Comparison of ENCODE assay signal across 19 cellular contexts in genomic region chrX:66020578-66021406, GRCh38. TPM values are rescaled to one million over a fixed set of nuclear protein-coding genes. Genes with fewer than 3 reads are reported as not detected.
A peak's percentile ranks its signal among the peaks of the same experiment; 100 is the strongest.
DNase-seq lines count a peak whose midpoint lies in the region; ATAC-seq and TF ChIP-seq lines count a peak whose summit lies in the region.
"Had no signal": no experiment of that assay in that cellular context is flagged by ENCODE, and none has a peak within 500 bp of the region (broad histone marks: within the 10 kb centered on the region; RNA-seq: fewer than 3 reads in every experiment).

No MANE protein-coding gene starts in this region.

- H3K4me3 ChIP-seq in HL-60 (replicated peaks; ENCODE audit: insufficient read depth, low read length) (no peak overlapping the region), adrenal gland (no peak overlapping the region)
- H3K4me3 ChIP-seq: pancreas, SJSA1, vagina had no signal

- H3K4me1 Mint-ChIP-seq in activated CD4-positive, alpha-beta memory T cell treated with anti-CD3 and anti-CD28 coated beads, Interleukin-2, amount 10 ng/mL, durations not matched to agents 7 days and 5 days, result peaks cover 64% of the 10 kb centered on the region
- H3K4me1 Mint-ChIP-seq in activated CD4-positive, alpha-beta memory T cell treated with anti-CD3 and anti-CD28 coated beads for 36 hours (ENCODE audit: low read depth), result peaks cover 55% of the 10 kb centered on the region
- H3K4me1 Mint-ChIP-seq in T-helper 17 cell, result peaks cover 38% of the 10 kb centered on the region
- H3K4me1 Mint-ChIP-seq in naive thymus-derived CD8-positive, alpha-beta T cell, result peaks cover 29 to 82% (median 46%) of the 10 kb centered on the region in 4 donors

- ATAC-seq in T-helper 17 cell, result no peak
- no peak for ATAC-seq in naive thymus-derived CD8-positive, alpha-beta T cell
- ATAC-seq in HG03469 (IDR thresholded peaks at IDR 0.05; ENCODE audit: unreplicated experiment), result no peak

- H3K4me3 Mint-ChIP-seq in activated CD4-positive, alpha-beta memory T cell treated with anti-CD3 and anti-CD28 coated beads, Interleukin-2, amount 10 ng/mL, durations not matched to agents 7 days and 5 days, result no peak overlapping the region
- no peak overlapping the region for H3K4me3 Mint-ChIP-seq in activated CD4-positive, alpha-beta memory T cell treated with anti-CD3 and anti-CD28 coated beads for 36 hours
- peak overlapping the region; percentile 12 for H3K4me3 Mint-ChIP-seq in T-helper 17 cell
- H3K4me3 Mint-ChIP-seq in naive thymus-derived CD8-positive, alpha-beta T cell, result peak overlapping the region in 7 of 10 donors; percentile 13 to 53 (median 39)

- H3K27me3 Mint-ChIP-seq in activated CD4-positive, alpha-beta memory T cell treated with anti-CD3 and anti-CD28 coated beads, Interleukin-2, amount 10 ng/mL, durations not matched to agents 7 days and 5 days, result no peaks in the 10 kb centered on the region
- H3K27me3 Mint-ChIP-seq in activated CD4-positive, alpha-beta memory T cell treated with anti-CD3 and anti-CD28 coated beads for 36 hours, result no peaks in the 10 kb centered on the region
- H3K27me3 Mint-ChIP-seq in T-helper 17 cell, result no peaks in the 10 kb centered on the region
- H3K27me3 Mint-ChIP-seq in naive thymus-derived CD8-positive, alpha-beta T cell, result no peaks in the 10 kb centered on the region

- CTCF ChIA-PET in activated CD4-positive, alpha-beta memory T cell treated with anti-CD3 and anti-CD28 coated beads, Interleukin-2, amount 10 ng/mL, durations not matched to agents 7 days and 5 days (lab: Charles Lee), result interaction anchor here (1.0 to 1.1 kb wide), 2 partner anchors 10 to 439 kb away, joined by 4 read pairs; no protein-coding TSS in a partner anchor
- CTCF ChIA-PET in activated CD4-positive, alpha-beta memory T cell treated with anti-CD3 and anti-CD28 coated beads for 36 hours (lab: Charles Lee), result interaction anchor here (1.6 kb wide), 1 partner anchor 10 kb away, joined by 7 read pairs; no protein-coding TSS in a partner anchor

- TF ChIP-seq POLR2A in adrenal gland (IDR thresholded peaks at IDR 0.05), result no peak

- no peaks in the 10 kb centered on the region for H3K36me3 ChIP-seq in adrenal gland (replicated peaks in 1 of 2)
- H3K36me3 ChIP-seq: pancreas, SJSA1, vagina had no signal

- TF ChIP-seq CTCF in HL-60 (IDR thresholded peaks at IDR 0.05; ENCODE audit: insufficient read depth, low read length), result no peak
- TF ChIP-seq CTCF in adrenal gland (IDR thresholded peaks at IDR 0.05), result no peak

- peak overlapping the region; percentile 100 for H3K27ac ChIP-seq in HL-60 (replicated peaks)
- no peak overlapping the region for H3K27ac ChIP-seq in adrenal gland
- H3K27ac ChIP-seq: pancreas, SJSA1, vagina had no signal

- H3K9me3 ChIP-seq in T-helper 17 cell (ENCODE audit: control insufficient read depth, low read length, poor library complexity, severe bottlenecking), result no peaks in the 10 kb centered on the region
- H3K9me3 ChIP-seq in adrenal gland (replicated peaks in 1 of 3), result no peaks in the 10 kb centered on the region
- H3K9me3 ChIP-seq: pancreas, SJSA1, vagina had no signal

- no peaks in the 10 kb centered on the region for H3K27me3 ChIP-seq in HL-60 (ENCODE audit: insufficient read depth, poor library complexity, severe bottlenecking)
- H3K27me3 ChIP-seq in adrenal gland, result peaks cover 5% of the 10 kb centered on the region
- H3K27me3 ChIP-seq: SJSA1, vagina had no signal

- no peak for DNase-seq in activated CD4-positive, alpha-beta memory T cell treated with anti-CD3 and anti-CD28 coated beads, Interleukin-2, amount 10 ng/mL, durations not matched to agents 7 days and 5 days
- DNase-seq in activated CD4-positive, alpha-beta memory T cell treated with anti-CD3 and anti-CD28 coated beads for 36 hours, result no peak
- peak in 1 of 2 experiments; percentile 83 for DNase-seq in HL-60 (ENCODE audit: low read depth in 1 of 2, low spot score in 1 of 2)
- DNase-seq in T-helper 17 cell, result no peak
- no peak for DNase-seq in naive thymus-derived CD8-positive, alpha-beta T cell
- no peak for DNase-seq in stimulated activated naive CD4-positive, alpha-beta T cell treated with Interleukin-2 at 50 U/mL for 16 hours (lab: John Stamatoyannopoulos, UW)
- no peak for DNase-seq in adrenal gland
- DNase-seq: amygdala; dermis blood vessel endothelial cell; DMS153; mesendoderm; NCI-H1105 treated with DMSO at 0.1 percent for 48 hours; pancreas; stimulated activated CD4-positive, alpha-beta T cell treated with anti-CD3 and anti-CD28 coated beads, Interleukin-15, amount 100 ng/mL, for 24 hours had no signal

- peaks cover 37% of the 10 kb centered on the region for H3K36me3 Mint-ChIP-seq in activated CD4-positive, alpha-beta memory T cell treated with anti-CD3 and anti-CD28 coated beads, Interleukin-2, amount 10 ng/mL, durations not matched to agents 7 days and 5 days (ENCODE audit: low read depth)
- H3K36me3 Mint-ChIP-seq in activated CD4-positive, alpha-beta memory T cell treated with anti-CD3 and anti-CD28 coated beads for 36 hours, result no peaks in the 10 kb centered on the region
- H3K36me3 Mint-ChIP-seq in T-helper 17 cell (ENCODE audit: low read depth), result no peaks in the 10 kb centered on the region
- H3K36me3 Mint-ChIP-seq in naive thymus-derived CD8-positive, alpha-beta T cell, result no peaks in the 10 kb centered on the region

- H3K27ac Mint-ChIP-seq in activated CD4-positive, alpha-beta memory T cell treated with anti-CD3 and anti-CD28 coated beads, Interleukin-2, amount 10 ng/mL, durations not matched to agents 7 days and 5 days, result peak overlapping the region; percentile 67
- no peak overlapping the region for H3K27ac Mint-ChIP-seq in activated CD4-positive, alpha-beta memory T cell treated with anti-CD3 and anti-CD28 coated beads for 36 hours
- peak overlapping the region; percentile 5 for H3K27ac Mint-ChIP-seq in T-helper 17 cell
- H3K27ac Mint-ChIP-seq in naive thymus-derived CD8-positive, alpha-beta T cell, result peak overlapping the region in 4 of 10 donors; percentile 13 to 91 (median 70)

- H3K4me1 ChIP-seq in adrenal gland (replicated peaks in 1 of 2), result no peaks in the 10 kb centered on the region
- H3K4me1 ChIP-seq: pancreas, SJSA1, vagina had no signal

- 47 to 53% (median 51%) methylated on average over 11 of the region's 11 CpGs for WGBS in adrenal gland, 4 donors

- H3K9me3 Mint-ChIP-seq in activated CD4-positive, alpha-beta memory T cell treated with anti-CD3 and anti-CD28 coated beads, Interleukin-2, amount 10 ng/mL, durations not matched to agents 7 days and 5 days, result no peaks in the 10 kb centered on the region
- H3K9me3 Mint-ChIP-seq in activated CD4-positive, alpha-beta memory T cell treated with anti-CD3 and anti-CD28 coated beads for 36 hours, result no peaks in the 10 kb centered on the region
- H3K9me3 Mint-ChIP-seq in naive thymus-derived CD8-positive, alpha-beta T cell, result no peaks in the 10 kb centered on the region

- POLR2A ChIA-PET in activated CD4-positive, alpha-beta memory T cell treated with anti-CD3 and anti-CD28 coated beads, Interleukin-2, amount 10 ng/mL, durations not matched to agents 7 days and 5 days (lab: Charles Lee), result interaction anchor here (0.8 kb wide), 1 partner anchor 92 kb away, joined by 3 read pairs; no protein-coding TSS in a partner anchor
- POLR2A ChIA-PET in activated CD4-positive, alpha-beta memory T cell treated with anti-CD3 and anti-CD28 coated beads for 36 hours (lab: Charles Lee), result no interaction called here
- POLR2A ChIA-PET in naive thymus-derived CD8-positive, alpha-beta T cell (lab: Charles Lee), result no interaction called here

- intact Hi-C loops in activated CD4-positive, alpha-beta memory T cell treated with anti-CD3 and anti-CD28 coated beads for 36 hours (cut with micrococcal nuclease), result no loop called here
- intact Hi-C loops in adrenal gland (cut with DNase I), result no loop called here

RNA-seq across cellular contexts. Expression of gene VSIG4, which starts 19.1 kb away (rescaled TPM):
- total RNA-seq in activated CD4-positive, alpha-beta memory T cell treated with anti-CD3 and anti-CD28 coated beads, Interleukin-2, amount 10 ng/mL, durations not matched to agents 7 days and 5 days, result not detected
- total RNA-seq in activated CD4-positive, alpha-beta memory T cell treated with anti-CD3 and anti-CD28 coated beads for 36 hours, result not detected
- under 1 TPM in 1 of 2 donors, not detected in 1; 0.60 TPM for total RNA-seq in T-helper 17 cell
- under 1 TPM; 0.47 to 0.60 TPM for total RNA-seq in naive thymus-derived CD8-positive, alpha-beta T cell
- under 1 TPM in 1 of 3 donors, not detected in 2; 0.38 TPM for polyA plus RNA-seq in naive thymus-derived CD8-positive, alpha-beta T cell
- 100 to 1,000 TPM; 120 to 609 (median 229) TPM for total RNA-seq in adrenal gland
- polyA plus RNA-seq in adrenal gland, result 10 to 100 TPM; 47.0 to 76.0 (median 65.6) TPM
- total RNA-seq: activated CD8-positive, alpha-beta memory T cell treated with anti-CD3 and anti-CD28 coated beads for 36 hours; dermis blood vessel endothelial cell; H1; SJSA1 had no signal
- polyA plus RNA-seq: H1 had no signal

Comparison
In these comparisons a context has a peak if more than half of its experiments do, and no peak if none do; other contexts are left out.
1. H3K4me3 Mint-ChIP-seq: peak in T-helper 17 cell (single experiment) and naive thymus-derived CD8-positive, alpha-beta T cell (7 of 10); none in activated CD4-positive, alpha-beta memory T cell treated with anti-CD3 and anti-CD28 coated beads, Interleukin-2, amount 10 ng/mL, durations not matched to agents 7 days and 5 days (single experiment) and activated CD4-positive, alpha-beta memory T cell treated with anti-CD3 and anti-CD28 coated beads for 36 hours (single experiment).
2. RNA of gene VSIG4, which starts 19.1 kb away (total RNA-seq): 120 to 609 TPM in adrenal gland; 0.60 TPM in T-helper 17 cell, 0.47 to 0.60 TPM in naive thymus-derived CD8-positive, alpha-beta T cell, not detected in activated CD4-positive, alpha-beta memory T cell treated with anti-CD3 and anti-CD28 coated beads, Interleukin-2, amount 10 ng/mL, durations not matched to agents 7 days and 5 days and not detected in activated CD4-positive, alpha-beta memory T cell treated with anti-CD3 and anti-CD28 coated beads for 36 hours; every median in the first group is over 10 times any median in the second.